Comparison of ENCODE assay signal across 14 cellular contexts in the genomic region with DNA sequence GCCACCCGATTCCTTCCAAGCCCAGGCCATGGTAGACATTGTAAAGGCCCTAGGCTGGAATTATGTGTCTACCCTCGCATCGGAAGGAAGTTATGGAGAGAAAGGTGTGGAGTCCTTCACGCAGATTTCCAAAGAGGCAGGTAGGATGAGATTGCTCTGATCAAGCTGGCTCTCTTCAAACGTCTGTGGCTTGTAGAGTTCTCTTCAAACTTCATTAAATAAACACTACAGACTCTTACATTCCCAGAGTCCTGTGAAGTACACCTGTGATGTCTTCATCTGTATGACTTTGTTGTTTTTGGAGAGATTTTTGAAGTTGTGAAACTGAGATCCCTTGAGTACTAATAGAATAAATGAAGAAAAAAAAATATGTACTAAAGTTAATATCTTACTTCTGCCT.
A peak's percentile ranks its signal among the peaks of the same experiment; 100 is the strongest.
DNase-seq lines count a peak whose midpoint lies in the region; ATAC-seq and TF ChIP-seq lines count a peak whose summit lies in the region.
"Had no signal": no experiment of that assay in that cellular context is flagged by ENCODE, and none has a peak within 500 bp of the region (broad histone marks: within the 10 kb centered on the region; RNA-seq: fewer than 3 reads in every experiment).

No MANE protein-coding gene starts in this region.

- no peaks in the 10 kb centered on the region for H3K9me3 Mint-ChIP-seq in endodermal cell
- H3K9me3 Mint-ChIP-seq in T-cell = peaks cover 0 to 4% (median 0%) of the 10 kb centered on the region in 3 donors
- H3K9me3 Mint-ChIP-seq: H9 had no signal

- no peak for TF ChIP-seq POLR2A in upper lobe of left lung (IDR thresholded peaks at IDR 0.05)

- CTCF ChIA-PET in T-cell (lab: Charles Lee) = no interaction called here

- no peak overlapping the region for H3K9ac ChIP-seq in endodermal cell (ENCODE audit: extremely low read depth, low read length, poor library complexity, severe bottlenecking)
- H3K9ac ChIP-seq: BLaER1 treated with 17β-estradiol and CSF1 and Interleukin-3, amounts not matched to agents 10 nM and 100 nM had no signal

- H3K27ac Mint-ChIP-seq in endodermal cell (no peak overlapping the region), T-cell (no peak overlapping the region)
- H3K27ac Mint-ChIP-seq: B cell; CD8-positive, alpha-beta T cell; H9 had no signal

- DNase-seq in Caki2 (ENCODE audit: low read depth) (peak; percentile 12), NCI-H510A treated with DMSO at 0.1 percent for 48 hours (lab: John Stamatoyannopoulos, UW) (peak; percentile 43), lung (ENCODE audit: low spot score) (no peak), upper lobe of left lung (no peak), DMS153 (lab: John Stamatoyannopoulos, UW) (no peak), endodermal cell (no peak), T-cell (no peak)
- DNase-seq: CD8-positive, alpha-beta T cell; DMS 273 treated with DMSO at 0.1 percent for 48 hours; GOT3; H9; KG1 had no signal

- no peaks in the 10 kb centered on the region for H3K36me3 ChIP-seq in lung (ENCODE audit: control insufficient read depth in 2 of 2, insufficient read depth in 2 of 2, low read length in 2 of 2)
- no peaks in the 10 kb centered on the region for H3K36me3 ChIP-seq in upper lobe of left lung
- no peaks in the 10 kb centered on the region for H3K36me3 ChIP-seq in endodermal cell (ENCODE audit: control insufficient read depth, insufficient read depth, low read length)
- H3K36me3 ChIP-seq: BLaER1 treated with 17β-estradiol and CSF1 and Interleukin-3, amounts not matched to agents 10 nM and 100 nM had no signal

- no peak overlapping the region for H3K27ac ChIP-seq in lung (ENCODE audit: low read depth in 1 of 2, low read length in 1 of 2)
- no peak overlapping the region for H3K27ac ChIP-seq in upper lobe of left lung
- H3K27ac ChIP-seq in endodermal cell (ENCODE audit: low read depth, low read length) = no peak overlapping the region
- H3K27ac ChIP-seq: BLaER1 treated with 17β-estradiol and CSF1 and Interleukin-3, amounts not matched to agents 10 nM and 100 nM had no signal

- H3K4me1 Mint-ChIP-seq in endodermal cell (peaks cover 10% of the 10 kb centered on the region), T-cell (no peaks in the 10 kb centered on the region)
- H3K4me1 Mint-ChIP-seq: B cell, H9 had no signal

- 68 to 83% methylated on average over 5 of the region's 5 CpGs for WGBS in lung, 2 donors
- WGBS in upper lobe of left lung, 2 donors = 64 to 86% methylated on average over 5 of the region's 5 CpGs
- WGBS in endodermal cell (ENCODE audit: insufficient coverage in 1 of 2, insufficient read length in 1 of 2), 2 experiments = 86 to 95% methylated on average over 1 to 5 of the region's 5 CpGs

- H3K4me3 ChIP-seq in lung = no peak overlapping the region
- no peak overlapping the region for H3K4me3 ChIP-seq in upper lobe of left lung
- H3K4me3 ChIP-seq in endodermal cell (ENCODE audit: low read length) = no peak overlapping the region
- H3K4me3 ChIP-seq: BLaER1 treated with 17β-estradiol and CSF1 and Interleukin-3, amounts not matched to agents 10 nM and 100 nM had no signal

- no peaks in the 10 kb centered on the region for H3K36me3 Mint-ChIP-seq in endodermal cell (ENCODE audit: low read depth)
- H3K36me3 Mint-ChIP-seq in T-cell = no peaks in the 10 kb centered on the region
- H3K36me3 Mint-ChIP-seq: CD8-positive, alpha-beta T cell had no signal

- H3K9me3 ChIP-seq in lung (ENCODE audit: control insufficient read depth in 2 of 2, insufficient read depth in 1 of 2, low read length in 1 of 2) (no peaks in the 10 kb centered on the region), upper lobe of left lung (no peaks in the 10 kb centered on the region), endodermal cell (ENCODE audit: control insufficient read depth, low read length) (no peaks in the 10 kb centered on the region)
- H3K9me3 ChIP-seq: BLaER1 treated with 17β-estradiol and CSF1 and Interleukin-3, amounts not matched to agents 10 nM and 100 nM had no signal

- no peaks in the 10 kb centered on the region for H3K27me3 Mint-ChIP-seq in endodermal cell (ENCODE audit: insufficient read depth)
- no peaks in the 10 kb centered on the region for H3K27me3 Mint-ChIP-seq in T-cell
- H3K27me3 Mint-ChIP-seq: B cell had no signal

- POLR2A ChIA-PET in T-cell (lab: Charles Lee) = no interaction called here

- no peak overlapping the region for H3K4me3 Mint-ChIP-seq in endodermal cell
- H3K4me3 Mint-ChIP-seq in T-cell = no peak overlapping the region
- H3K4me3 Mint-ChIP-seq: B cell; CD8-positive, alpha-beta T cell; H9 had no signal

- no peaks in the 10 kb centered on the region for H3K27me3 ChIP-seq in lung (ENCODE audit: control insufficient read depth, insufficient read depth)
- no peaks in the 10 kb centered on the region for H3K27me3 ChIP-seq in upper lobe of left lung
- H3K27me3 ChIP-seq in endodermal cell (ENCODE audit: control insufficient read depth, insufficient read depth, low read length, poor library complexity, severe bottlenecking) = no peaks in the 10 kb centered on the region
- H3K27me3 ChIP-seq: BLaER1 treated with 17β-estradiol and CSF1 and Interleukin-3, amounts not matched to agents 10 nM and 100 nM had no signal

- in situ Hi-C loops in Caki2 (cut with HindIII; ENCODE audit: low pct_unique_long_range_greater_than_20kb, low sequenced_read_pairs) = no loop called here

- ATAC-seq in lung (ENCODE audit: insufficient read depth, low FRiP score) (peak; percentile 30), upper lobe of left lung (ENCODE audit: low FRiP score in 2 of 2) (peak; percentile 34 to 67), T-cell (replicated peaks in 1 of 4) (no peak)
- ATAC-seq: CD8-positive, alpha-beta T cell had no signal

- H3K4me1 ChIP-seq in lung (ENCODE audit: control insufficient read depth in 2 of 2, insufficient read depth in 2 of 2, low read length in 2 of 2) (no peaks in the 10 kb centered on the region), upper lobe of left lung (no peaks in the 10 kb centered on the region), endodermal cell (ENCODE audit: control insufficient read depth, insufficient read depth, low read length) (peaks cover 6% of the 10 kb centered on the region)
- H3K4me1 ChIP-seq: BLaER1 treated with 17β-estradiol and CSF1 and Interleukin-3, amounts not matched to agents 10 nM and 100 nM had no signal

- TF ChIP-seq CTCF in lung (IDR thresholded peaks at IDR 0.05; ENCODE audit: control extremely low read depth, extremely low read depth) (no peak), upper lobe of left lung (IDR thresholded peaks at IDR 0.05) (no peak), endodermal cell (conservative IDR thresholded peaks at IDR 0.05) (no peak)

- TF ChIP-seq EP300 in upper lobe of left lung (IDR thresholded peaks at IDR 0.05) = no peak

Comparison
In these comparisons a context has a peak if more than half of its experiments do, and no peak if none do; other contexts are left out.
1. DNase-seq: peak in Caki2 (single experiment) and NCI-H510A treated with DMSO at 0.1 percent for 48 hours (single experiment); none in lung (single experiment), upper lobe of left lung (0 of 2), DMS153 (single experiment), endodermal cell (single experiment) and T-cell (0 of 34).
2. ATAC-seq: peak in lung (single experiment) and upper lobe of left lung (2 of 2); none in T-cell (0 of 4).